In the genomic region with DNA sequence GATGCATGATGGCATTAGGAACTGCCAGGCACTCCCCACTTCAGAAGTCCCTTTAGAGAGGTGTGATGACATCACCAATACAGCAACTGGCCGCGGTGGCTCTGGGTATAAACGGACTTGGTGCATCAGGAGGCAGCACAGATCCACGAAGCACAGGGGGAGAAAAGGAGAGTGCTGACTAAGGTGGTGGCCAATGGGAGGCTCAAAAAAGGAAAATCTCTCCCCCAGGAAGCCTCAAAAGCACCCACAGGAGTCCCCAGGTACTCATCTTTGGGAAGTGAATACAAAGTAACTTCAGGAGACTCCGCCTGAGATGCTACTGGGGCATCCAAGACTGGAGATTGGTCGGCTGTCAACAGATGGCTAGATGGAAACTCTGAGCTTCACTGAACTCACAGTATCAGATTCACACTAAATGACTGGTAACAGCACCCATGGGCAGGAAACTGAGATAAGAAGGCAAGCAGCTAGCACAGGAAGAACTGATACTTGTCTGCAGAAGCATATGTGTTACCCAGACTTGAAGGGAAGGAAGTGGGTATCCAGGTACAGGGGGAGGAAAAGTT, we compare ENCODE assay signal across 8 cellular contexts. TPM values are rescaled to one million over a fixed set of nuclear protein-coding genes. Genes with fewer than 3 reads are reported as not detected.
DNase-seq lines count a peak whose midpoint lies in the region; ATAC-seq and TF ChIP-seq lines count a peak whose summit lies in the region.

No MANE protein-coding gene starts in this region.

- BruUV-seq in Caco-2 (replicated peaks; lab: Mats Ljungman, UMichigan), result no TSS peak

- H3K4me3 ChIP-seq in skin epidermis (no peak overlapping the region), WERI-Rb-1 (ENCODE audit: low read depth, low read length) (no peak overlapping the region), Caco-2 (ENCODE audit: low read depth, low read length) (no peak overlapping the region)

- peak; percentile 74 for DNase-seq in activated CD8-positive, alpha-beta T cell treated with anti-CD3 and anti-CD28 coated beads, Interleukin-2, amount 10 ng/mL, durations not matched to agents 7 days and 5 days
- DNase-seq in WERI-Rb-1 (no peak), Caco-2 (no peak), MV-4-11 (lab: John Stamatoyannopoulos, UW) (no peak), DMS114 treated with DMSO at 0.1 percent for 48 hours (lab: John Stamatoyannopoulos, UW; ENCODE audit: unreplicated experiment) (no peak)

- H3K9me3 ChIP-seq in WERI-Rb-1 (ENCODE audit: severe bottlenecking) (no peaks in the 10 kb centered on the region), Caco-2 (no peaks in the 10 kb centered on the region)

- CTCF ChIA-PET in activated CD8-positive, alpha-beta T cell treated with anti-CD3 and anti-CD28 coated beads, Interleukin-2, amount 10 ng/mL, durations not matched to agents 7 days and 5 days (lab: Charles Lee), result interaction anchor here (0.9 to 2.5 kb wide), 9 partner anchors 10 to 253 kb away, joined by 3 to 35 read pairs (median 3); a partner anchor contains a TSS
- CTCF ChIA-PET in Caco-2 (lab: Charles Lee), result no interaction called here

- TF ChIP-seq CTCF in WERI-Rb-1 (IDR thresholded peaks at IDR 0.05; ENCODE audit: low read depth, low read length) (no peak), Caco-2 (IDR thresholded peaks at IDR 0.05; ENCODE audit: insufficient read depth in 1 of 2, low read depth in 1 of 2, low read length in 1 of 2, severe bottlenecking in 1 of 2, unreplicated experiment in 1 of 2) (no peak)

- no peaks in the 10 kb centered on the region for H3K36me3 ChIP-seq in WERI-Rb-1
- no peaks in the 10 kb centered on the region for H3K36me3 ChIP-seq in Caco-2 (ENCODE audit: control insufficient read depth, insufficient read depth, low read length)

- peaks cover 73% of the 10 kb centered on the region for H3K4me1 Mint-ChIP-seq in activated CD8-positive, alpha-beta T cell treated with anti-CD3 and anti-CD28 coated beads, Interleukin-2, amount 10 ng/mL, durations not matched to agents 7 days and 5 days (ENCODE audit: low read depth)
- no peaks in the 10 kb centered on the region for H3K4me1 Mint-ChIP-seq in Caco-2 (ENCODE audit: low read depth, unreplicated experiment)

- no peaks in the 10 kb centered on the region for H3K27me3 Mint-ChIP-seq in activated CD8-positive, alpha-beta T cell treated with anti-CD3 and anti-CD28 coated beads, Interleukin-2, amount 10 ng/mL, durations not matched to agents 7 days and 5 days (ENCODE audit: low read depth)
- no peaks in the 10 kb centered on the region for H3K27me3 Mint-ChIP-seq in Caco-2 (ENCODE audit: insufficient read depth, unreplicated experiment)

- ATAC-seq in GM19035 (IDR thresholded peaks at IDR 0.05; ENCODE audit: unreplicated experiment) (peak; percentile 65), HG03095 (IDR thresholded peaks at IDR 0.05; ENCODE audit: unreplicated experiment) (peak; percentile 81)
- peak; percentile 85 for ATAC-seq in activated CD8-positive, alpha-beta T cell treated with anti-CD3 and anti-CD28 coated beads, Interleukin-2, amount 10 ng/mL, durations not matched to agents 7 days and 5 days

- H3K4me3 Mint-ChIP-seq in activated CD8-positive, alpha-beta T cell treated with anti-CD3 and anti-CD28 coated beads, Interleukin-2, amount 10 ng/mL, durations not matched to agents 7 days and 5 days, result peak overlapping the region; percentile 71
- no peak overlapping the region for H3K4me3 Mint-ChIP-seq in Caco-2 (ENCODE audit: unreplicated experiment)

- H3K9me3 Mint-ChIP-seq in activated CD8-positive, alpha-beta T cell treated with anti-CD3 and anti-CD28 coated beads, Interleukin-2, amount 10 ng/mL, durations not matched to agents 7 days and 5 days (ENCODE audit: insufficient read depth), result no peaks in the 10 kb centered on the region
- peaks cover 9% of the 10 kb centered on the region for H3K9me3 Mint-ChIP-seq in Caco-2 (ENCODE audit: unreplicated experiment)

- POLR2A ChIA-PET in activated CD8-positive, alpha-beta T cell treated with anti-CD3 and anti-CD28 coated beads, Interleukin-2, amount 10 ng/mL, durations not matched to agents 7 days and 5 days (lab: Charles Lee), result interaction anchor here (0.6 to 1.8 kb wide), 11 partner anchors 8 to 307 kb away, joined by 3 to 20 read pairs (median 3); a partner anchor contains a TSS
- POLR2A ChIA-PET in Caco-2 (lab: Charles Lee), result no interaction called here

- H3K27ac ChIP-seq in skin epidermis (peak overlapping the region in 16 of 21 experiments; percentile 7 to 97 (median 68)), WERI-Rb-1 (no peak overlapping the region)

- intact Hi-C loops in Caco-2 (cut with micrococcal nuclease; ENCODE audit: unreplicated experiment), result no loop called here

- H3K36me3 Mint-ChIP-seq in activated CD8-positive, alpha-beta T cell treated with anti-CD3 and anti-CD28 coated beads, Interleukin-2, amount 10 ng/mL, durations not matched to agents 7 days and 5 days (ENCODE audit: low read depth), result peaks cover 34% of the 10 kb centered on the region
- peaks cover 6% of the 10 kb centered on the region for H3K36me3 Mint-ChIP-seq in Caco-2 (ENCODE audit: insufficient read depth, unreplicated experiment)

- H3K27me3 ChIP-seq in WERI-Rb-1 (ENCODE audit: insufficient read depth, low read depth, severe bottlenecking) (no peaks in the 10 kb centered on the region), Caco-2 (replicated peaks; ENCODE audit: control insufficient read depth, insufficient read depth, low read length) (no peaks in the 10 kb centered on the region)

- H3K27ac Mint-ChIP-seq in activated CD8-positive, alpha-beta T cell treated with anti-CD3 and anti-CD28 coated beads, Interleukin-2, amount 10 ng/mL, durations not matched to agents 7 days and 5 days, result peak overlapping the region; percentile 96
- H3K27ac Mint-ChIP-seq in Caco-2 (ENCODE audit: unreplicated experiment), result no peak overlapping the region

- H3K4me1 ChIP-seq in Caco-2, result no peaks in the 10 kb centered on the region; the same call in 1 of the 2 replicates

RNA-seq across cellular contexts. Expression of a gene that starts 7.6 kb away (rescaled TPM):
- total RNA-seq in activated CD8-positive, alpha-beta T cell treated with anti-CD3 and anti-CD28 coated beads, Interleukin-2, amount 10 ng/mL, durations not matched to agents 7 days and 5 days, result 10 to 100 TPM; 17.8 to 20.3 TPM
- total RNA-seq in Caco-2 (2022), result 6.9 and 7.6 TPM in 2 replicates
